ENCODE assay signal across 25 cellular contexts in genomic region chr12:93130371-93131049, GRCh38.
DNase-seq lines count a peak whose midpoint lies in the region; ATAC-seq, FAIRE-seq and TF ChIP-seq lines count a peak whose summit lies in the region.
"Had no signal": no experiment of that assay in that cellular context is flagged by ENCODE, and none has a peak within 500 bp of the region (broad histone marks: within the 10 kb centered on the region; RNA-seq: fewer than 3 reads in every experiment).

No MANE protein-coding gene starts in this region.

- H3K4me2 ChIP-seq in HepG2 (ENCODE audit: low read depth, low read length), result no peak overlapping the region

- H3K27me3 ChIP-seq in HepG2 (ENCODE audit: control insufficient read depth in 1 of 2, insufficient read depth in 2 of 2, low read length in 2 of 2), result no peaks in the 10 kb centered on the region
- no peaks in the 10 kb centered on the region for H3K27me3 ChIP-seq in right lobe of liver
- H3K27me3 ChIP-seq: breast epithelium, left lung, tibial artery had no signal

- H3K9me3 ChIP-seq in HepG2 (ENCODE audit: low read length) (no peaks in the 10 kb centered on the region), right lobe of liver (no peaks in the 10 kb centered on the region)
- H3K9me3 ChIP-seq: breast epithelium, left lung, psoas muscle, tibial artery had no signal

- in situ Hi-C loops in HepG2 (cut with HindIII; ENCODE audit: extremely low pct_ligation_motif_present, low pct_unique_long_range_greater_than_20kb), result loop anchor here (25.0 kb wide), 1 partner anchor 257 kb away; the partner anchor contains the start of gene NUDT4

- H2AFZ ChIP-seq in HepG2 (ENCODE audit: low read length), result no peak overlapping the region

- H3K27ac ChIP-seq in HepG2 (ENCODE audit: extremely low read length, insufficient read depth, low read length) (no peak overlapping the region), right lobe of liver (no peak overlapping the region)
- H3K27ac ChIP-seq: breast epithelium, left lung, psoas muscle had no signal

- CTCF ChIA-PET in HepG2 (lab: Yijun Ruan, JAX; ENCODE audit: low intra/inter-chr PET ratio, low total read pairs), result no interaction called here

- DNase-seq in HepG2 (ENCODE audit: low spot score) (no peak), right lobe of liver (no peak), MV-4-11 (lab: John Stamatoyannopoulos, UW) (peak; percentile 64), glomerular endothelial cell (ENCODE audit: extremely low read depth, low read depth, low spot score) (peak; percentile 52), NCI-H2171 (lab: John Stamatoyannopoulos, UW) (no peak), GM12891 (ENCODE audit: insufficient read length, low spot score) (no peak), NCI-H345 (lab: John Stamatoyannopoulos, UW) (no peak)
- DNase-seq: activated CD4-positive, alpha-beta T cell treated with anti-CD3 and anti-CD28 coated beads, Interleukin-2, amount 10 ng/mL, durations not matched to agents 7 days and 5 days; activated effector memory CD4-positive, alpha-beta T cell treated with Interleukin-2 at 50 U/mL for 16 hours; activated T-cell treated with anti-CD3 and anti-CD28 coated beads, Interleukin-2, amount 50 U/mL, for 1 hour; anterior cingulate cortex; HCEC 1CT; left lung; mesendoderm; NCI-H1105; NCI-H187 treated with DMSO at 0.1 percent for 48 hours; NCI-H526; psoas muscle; stimulated activated CD4-positive, alpha-beta T cell treated with anti-CD3 and anti-CD28 coated beads, Interleukin-4, amount 100 ng/mL, for 1 hour; T1000; tibial artery had no signal

- no peaks in the 10 kb centered on the region for H3K36me3 ChIP-seq in HepG2 (replicated peaks in 1 of 2; ENCODE audit: control insufficient read depth in 1 of 2, insufficient read depth in 2 of 2, low read length in 2 of 2)
- no peaks in the 10 kb centered on the region for H3K36me3 ChIP-seq in right lobe of liver
- H3K36me3 ChIP-seq: breast epithelium, left lung, tibial artery had no signal

- ATAC-seq in HepG2 (no peak), right lobe of liver (no peak)
- ATAC-seq: left lung, psoas muscle, Right ventricle myocardium inferior had no signal

- no peaks in the 10 kb centered on the region for H4K20me1 ChIP-seq in HepG2 (ENCODE audit: insufficient read depth, low read length)

- 86% methylated on average over 4 of the region's 4 CpGs for WGBS in HepG2 (ENCODE audit: low lambda C conversion rate)
- WGBS in right lobe of liver (ENCODE audit: insufficient coverage, low coverage, low lambda C conversion rate, missing lambda C conversion rate), result 27% methylated on average over 3 of the region's 4 CpGs

- no peak for TF ChIP-seq CTCF in HepG2 (CRISPR knock-in tag; IDR thresholded peaks at IDR 0.05)
- TF ChIP-seq CTCF in right lobe of liver (IDR thresholded peaks at IDR 0.05), result no peak

- no peak for TF ChIP-seq RAD21 in HepG2 (CRISPR knock-in tag; IDR thresholded peaks at IDR 0.05)

- no peak for TF ChIP-seq EP300 in HepG2 (IDR thresholded peaks at IDR 0.05; ENCODE audit: low read depth in 2 of 2, low read length in 2 of 2)
- TF ChIP-seq EP300 in HepG2 (CRISPR knock-in tag; IDR thresholded peaks at IDR 0.05; ENCODE audit: borderline replicate concordance), result no peak

- no peak overlapping the region for H3K9ac ChIP-seq in HepG2 (ENCODE audit: insufficient read depth, low read depth, low read length)

- BruUV-seq in HepG2 (replicated peaks; lab: Mats Ljungman, UMichigan), result no TSS peak

- peaks cover 96% of the 10 kb centered on the region for H3K4me1 ChIP-seq in HepG2 (ENCODE audit: insufficient read depth, low read length)
- peaks cover 0 to 28% (median 15%) of the 10 kb centered on the region in 4 donors for H3K4me1 ChIP-seq in right lobe of liver
- H3K4me1 ChIP-seq: breast epithelium had no signal

- POLR2A ChIA-PET in HepG2 (lab: Yijun Ruan, JAX), result no interaction called here

- FAIRE-seq in HepG2 (lab: Jason Lieb, UNC), result no peak
- FAIRE-seq in GM12891 (lab: Jason Lieb, UNC), result no peak
- FAIRE-seq: G401.6, islet of Langerhans had no signal

- H3K79me2 ChIP-seq in HepG2 (ENCODE audit: insufficient read depth, low read length), result no peaks in the 10 kb centered on the region

- no peak overlapping the region for H3K4me3 ChIP-seq in HepG2 (replicated peaks in 1 of 3; ENCODE audit: insufficient read depth in 1 of 3, low read depth in 2 of 3, low read length in 3 of 3)
- no peak overlapping the region for H3K4me3 ChIP-seq in right lobe of liver
- H3K4me3 ChIP-seq: breast epithelium, left lung, psoas muscle, tibial artery had no signal

- TF ChIP-seq POLR2A in HepG2 (IDR thresholded peaks at IDR 0.05; ENCODE audit: insufficient read depth in 1 of 2, low read depth in 2 of 2, low read length in 2 of 2) (no peak), right lobe of liver (IDR thresholded peaks at IDR 0.05) (no peak), GM12891 (IDR thresholded peaks at IDR 0.05; ENCODE audit: low read depth, low read length) (no peak)

- intact Hi-C loops in HepG2 (cut with micrococcal nuclease; ENCODE audit: unreplicated experiment), result no loop called here
- intact Hi-C loops in right lobe of liver (cut with DNase I), result no loop called here

TF ChIP-seq in HepG2, 621 proteins besides CTCF, POLR2A, EP300 and RAD21:
- TF ChIP-seq THRA (CRISPR knock-in tag; IDR thresholded peaks at IDR 0.05; ENCODE audit: borderline replicate concordance) (peak; percentile 30; the same call in 1 of the 2 replicates), SP5 (CRISPR knock-in tag; IDR thresholded peaks at IDR 0.05; ENCODE audit: borderline replicate concordance, low read depth) (no peak)

TF ChIP-seq in GM12891, 5 proteins besides CTCF, POLR2A, EP300 and RAD21:
- TF ChIP-seq POLR2AphosphoS5 (IDR thresholded peaks at IDR 0.05; ENCODE audit: low read depth, low read length) (no peak), POU2F2 (IDR thresholded peaks at IDR 0.05; ENCODE audit: low read depth, low read length) (no peak), TAF1 (IDR thresholded peaks at IDR 0.05; ENCODE audit: low read depth, low read length) (no peak), PAX5 (IDR thresholded peaks at IDR 0.05; ENCODE audit: insufficient read depth, low read length, severe bottlenecking) (no peak), SPI1 (IDR thresholded peaks at IDR 0.05; ENCODE audit: low read depth, low read length) (no peak)

Comparison
In these comparisons a context has a peak if more than half of its experiments do, and no peak if none do; other contexts are left out.
1. DNase-seq: peak in MV-4-11 (single experiment) and glomerular endothelial cell (single experiment); none in HepG2 (single experiment), right lobe of liver (0 of 3), NCI-H2171 (single experiment), GM12891 (single experiment) and NCI-H345 (single experiment).